Comparison of ENCODE assay signal across 1 cellular context in genomic region chr2:9796056-9796792, GRCh38.
TF ChIP-seq lines count a peak whose summit lies in the region.

No MANE protein-coding gene starts in this region.

TF ChIP-seq in H1, 55 proteins besides CTCF, POLR2A, EP300 and RAD21:
- TF ChIP-seq TBP (IDR thresholded peaks at IDR 0.05; ENCODE audit: low read depth, low read length) (no peak), PHF8 (conservative IDR thresholded peaks at IDR 0.05; ENCODE audit: low read depth, low read length) (no peak), NANOG (IDR thresholded peaks at IDR 0.05; ENCODE audit: insufficient read depth, low read depth, low read length, poor library complexity, severe bottlenecking) (no peak), SAP30 (IDR thresholded peaks at IDR 0.05; ENCODE audit: insufficient read depth, insufficient replicate concordance, low read length) (no peak), SRF (IDR thresholded peaks at IDR 0.05; ENCODE audit: low read depth, low read length) (no peak), SIRT6 (IDR thresholded peaks at IDR 0.05; ENCODE audit: low read length) (no peak), GTF2F1 (IDR thresholded peaks at IDR 0.05; ENCODE audit: borderline replicate concordance, low read depth, low read length) (no peak), FOSL1 (IDR thresholded peaks at IDR 0.05; ENCODE audit: insufficient read depth, low read depth, low read length) (no peak), CHD1 (IDR thresholded peaks at IDR 0.05; ENCODE audit: low read depth, low read length) (no peak), RBBP5 (IDR thresholded peaks at IDR 0.05; ENCODE audit: borderline replicate concordance, low read depth, low read length) (no peak), CTBP2 (IDR thresholded peaks at IDR 0.05; ENCODE audit: borderline replicate concordance, insufficient read depth, insufficient read length, low read length) (no peak), CHD2 (IDR thresholded peaks at IDR 0.05; ENCODE audit: low read length) (no peak), TEAD4 (IDR thresholded peaks at IDR 0.05; ENCODE audit: low read depth, low read length) (no peak)
- TF ChIP-seq, protein P1, sequence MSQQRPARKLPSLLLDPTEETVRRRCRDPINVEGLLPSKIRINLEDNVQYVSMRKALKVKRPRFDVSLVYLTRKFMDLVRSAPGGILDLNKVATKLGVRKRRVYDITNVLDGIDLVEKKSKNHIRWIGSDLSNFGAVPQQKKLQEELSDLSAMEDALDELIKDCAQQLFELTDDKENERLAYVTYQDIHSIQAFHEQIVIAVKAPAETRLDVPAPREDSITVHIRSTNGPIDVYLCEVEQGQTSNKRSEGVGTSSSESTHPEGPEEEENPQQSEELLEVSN (IDR thresholded peaks at IDR 0.05), result no peak
